In genomic region chr13:84192125-84192524, GRCh38 we compare ENCODE assay signal across 12 cellular contexts.
DNase-seq lines count a peak whose midpoint lies in the region; ATAC-seq lines count a peak whose summit lies in the region.
"Had no signal": no experiment of that assay in that cellular context is flagged by ENCODE, and none has a peak within 500 bp of the region (broad histone marks: within the 10 kb centered on the region; RNA-seq: fewer than 3 reads in every experiment).

No MANE protein-coding gene starts in this region.

- DNase-seq in DMS53 (lab: John Stamatoyannopoulos, UW) (peak; percentile 0), DMS53 treated with DMSO at 0.1 percent for 48 hours (lab: John Stamatoyannopoulos, UW; ENCODE audit: unreplicated experiment) (no peak), amniotic stem cell (lab: John Stamatoyannopoulos, UW) (peak; percentile 54), glomerular visceral epithelial cell (ENCODE audit: extremely low spot score) (peak; percentile 83), NCI-H1436 (lab: John Stamatoyannopoulos, UW) (no peak), mucosa of gallbladder (ENCODE audit: low spot score) (no peak)
- no peak for DNase-seq in central memory CD4-positive, alpha-beta T cell
- DNase-seq in stimulated activated naive B cell treated with anti-CD40 and anti-IgM and Interleukin-4, amounts not matched to agents 10 μg/mL and 1 μg/mL and 100 μg/mL, for 72 hours, result no peak
- DNase-seq: amygdala, DMS153, naive B cell had no signal

- peaks cover 3 to 4% of the 10 kb centered on the region in 2 donors for H3K9me3 Mint-ChIP-seq in stimulated activated naive B cell treated with anti-CD40 and anti-IgM and Interleukin-4, amounts not matched to agents 10 μg/mL and 1 μg/mL and 100 μg/mL, for 72 hours

- H3K27me3 Mint-ChIP-seq in stimulated activated naive B cell treated with anti-CD40 and anti-IgM and Interleukin-4, amounts not matched to agents 10 μg/mL and 1 μg/mL and 100 μg/mL, for 72 hours, result no peaks in the 10 kb centered on the region
- H3K27me3 Mint-ChIP-seq: naive B cell had no signal

- H3K4me3 Mint-ChIP-seq in stimulated activated naive B cell treated with anti-CD40 and anti-IgM and Interleukin-4, amounts not matched to agents 10 μg/mL and 1 μg/mL and 100 μg/mL, for 72 hours, result no peak overlapping the region
- H3K4me3 Mint-ChIP-seq: naive B cell had no signal

- no peaks in the 10 kb centered on the region for H3K36me3 Mint-ChIP-seq in stimulated activated naive B cell treated with anti-CD40 and anti-IgM and Interleukin-4, amounts not matched to agents 10 μg/mL and 1 μg/mL and 100 μg/mL, for 72 hours
- H3K36me3 Mint-ChIP-seq: naive B cell had no signal

- H3K27ac Mint-ChIP-seq in stimulated activated naive B cell treated with anti-CD40 and anti-IgM and Interleukin-4, amounts not matched to agents 10 μg/mL and 1 μg/mL and 100 μg/mL, for 72 hours, result no peak overlapping the region
- H3K27ac Mint-ChIP-seq: naive B cell had no signal

- H3K4me1 Mint-ChIP-seq in stimulated activated naive B cell treated with anti-CD40 and anti-IgM and Interleukin-4, amounts not matched to agents 10 μg/mL and 1 μg/mL and 100 μg/mL, for 72 hours, result no peaks in the 10 kb centered on the region
- H3K4me1 Mint-ChIP-seq: naive B cell had no signal

- ATAC-seq in stimulated activated naive B cell treated with anti-CD40 and anti-IgM and Interleukin-4, amounts not matched to agents 10 μg/mL and 1 μg/mL and 100 μg/mL, for 72 hours (replicated peaks), result no peak
- ATAC-seq: activated CD4-positive, CD25-positive, alpha-beta regulatory T cell treated with anti-CD3 and anti-CD28 coated beads, Interleukin-2, amount 50 U/mL, for 24 hours had no signal

Comparison
In these comparisons a context has a peak if more than half of its experiments do, and no peak if none do; other contexts are left out.
1. DNase-seq: peak in DMS53 (single experiment), amniotic stem cell (single experiment) and glomerular visceral epithelial cell (single experiment); none in DMS53 treated with DMSO at 0.1 percent for 48 hours (single experiment), central memory CD4-positive, alpha-beta T cell (single experiment), stimulated activated naive B cell treated with anti-CD40 and anti-IgM and Interleukin-4, amounts not matched to agents 10 μg/mL and 1 μg/mL and 100 μg/mL, for 72 hours (single experiment), NCI-H1436 (single experiment) and mucosa of gallbladder (single experiment).